14 cellular contexts compared by ENCODE assay signal in the genomic region with DNA sequence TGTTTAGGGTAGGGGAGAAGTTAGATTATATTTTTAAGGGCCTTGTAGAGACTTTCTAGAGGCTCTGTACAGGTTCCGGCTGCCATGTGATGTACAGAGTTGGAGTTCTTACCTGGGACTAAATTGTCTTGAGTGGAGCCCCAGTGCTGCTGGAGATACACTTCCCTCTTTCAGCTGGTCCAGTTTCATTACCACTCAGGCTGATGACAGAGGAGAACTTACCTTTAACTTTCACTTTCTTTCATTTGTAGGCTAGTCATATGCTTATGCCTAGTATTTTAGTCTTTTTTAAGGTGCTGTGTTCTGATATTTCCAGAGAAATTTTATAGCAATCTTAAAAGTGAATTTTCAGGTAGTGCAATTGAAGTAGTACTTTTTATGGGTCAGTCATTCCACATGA.
DNase-seq lines count a peak whose midpoint lies in the region; ATAC-seq lines count a peak whose summit lies in the region.
"Had no signal": no experiment of that assay in that cellular context is flagged by ENCODE, and none has a peak within 500 bp of the region (broad histone marks: within the 10 kb centered on the region; RNA-seq: fewer than 3 reads in every experiment).

No MANE protein-coding gene starts in this region.

- no peaks in the 10 kb centered on the region for H3K9me3 Mint-ChIP-seq in activated T-helper 17 cell treated with anti-CD3 and anti-CD28 coated beads, Interleukin-2, amount 50 U/mL, for 72 hours
- H3K9me3 Mint-ChIP-seq in immature natural killer cell: no peaks in the 10 kb centered on the region
- H3K9me3 Mint-ChIP-seq: activated T-helper 1 cell treated with anti-CD3 and anti-CD28 coated beads, Interleukin-12 subunit alpha, Interleukin-12 subunit beta, Interleukin-2, Interleukin-4 antibody, amounts not matched to agents 30 ng/mL and 10 ng/mL and 1 ng/mL, durations not matched to agents 14 hours and 24 hours and 36 hours; T-helper 1 cell treated with Interleukin-12 subunit alpha and Interleukin-12 subunit beta and Interleukin-4 antibody, amounts not matched to agents 30 μg/mL and 1 μg/mL, for 36 hours had no signal

- H3K27me3 Mint-ChIP-seq in activated T-helper 17 cell treated with anti-CD3 and anti-CD28 coated beads, Interleukin-2, amount 50 U/mL, for 72 hours: no peaks in the 10 kb centered on the region
- no peaks in the 10 kb centered on the region for H3K27me3 Mint-ChIP-seq in immature natural killer cell (ENCODE audit: low read depth in 3 of 3)

- peaks cover 14% of the 10 kb centered on the region for H3K36me3 Mint-ChIP-seq in activated T-helper 17 cell treated with anti-CD3 and anti-CD28 coated beads, Interleukin-2, amount 50 U/mL, for 72 hours (ENCODE audit: low read depth)
- peaks cover 0 to 4% (median 0%) of the 10 kb centered on the region in 3 donors for H3K36me3 Mint-ChIP-seq in immature natural killer cell

- peaks cover 13% of the 10 kb centered on the region for H3K4me1 Mint-ChIP-seq in activated T-helper 17 cell treated with anti-CD3 and anti-CD28 coated beads, Interleukin-2, amount 50 U/mL, for 72 hours
- H3K4me1 Mint-ChIP-seq in immature natural killer cell: peaks cover 12 to 16% of the 10 kb centered on the region in 2 donors

- no peak overlapping the region for H3K4me3 Mint-ChIP-seq in activated T-helper 17 cell treated with anti-CD3 and anti-CD28 coated beads, Interleukin-2, amount 50 U/mL, for 72 hours
- no peak overlapping the region for H3K4me3 Mint-ChIP-seq in immature natural killer cell
- H3K4me3 Mint-ChIP-seq: activated T-helper 1 cell treated with anti-CD3 and anti-CD28 coated beads, Interleukin-12 subunit alpha, Interleukin-12 subunit beta, Interleukin-2, Interleukin-4 antibody, amounts not matched to agents 30 ng/mL and 10 ng/mL and 1 ng/mL, durations not matched to agents 14 hours and 24 hours and 36 hours; T-helper 1 cell treated with Interleukin-12 subunit alpha and Interleukin-12 subunit beta and Interleukin-4 antibody, amounts not matched to agents 30 μg/mL and 1 μg/mL, for 36 hours had no signal

- DNase-seq in DMS 273 treated with DMSO at 0.1 percent for 48 hours (lab: John Stamatoyannopoulos, UW) (no peak), cerebellum (ENCODE audit: low spot score) (no peak), immature natural killer cell (no peak)
- DNase-seq: Caco-2, dorsolateral prefrontal cortex, NCI-H446, occipital lobe had no signal

- ATAC-seq in GM18502 (IDR thresholded peaks at IDR 0.05; ENCODE audit: poor library complexity, unreplicated experiment) (peak; percentile 76), GM21447 (IDR thresholded peaks at IDR 0.05; ENCODE audit: unreplicated experiment) (peak; percentile 76), HG03442 (IDR thresholded peaks at IDR 0.05; ENCODE audit: unreplicated experiment) (peak; percentile 69), GM19397 (IDR thresholded peaks at IDR 0.05; ENCODE audit: unreplicated experiment) (no peak)
- peak; percentile 78 for ATAC-seq in activated T-helper 17 cell treated with anti-CD3 and anti-CD28 coated beads, Interleukin-2, amount 50 U/mL, for 72 hours (replicated peaks)

- H3K27ac Mint-ChIP-seq in activated T-helper 17 cell treated with anti-CD3 and anti-CD28 coated beads, Interleukin-2, amount 50 U/mL, for 72 hours: no peak overlapping the region
- H3K27ac Mint-ChIP-seq in immature natural killer cell: peak overlapping the region in 1 of 6 donors; percentile 36
- H3K27ac Mint-ChIP-seq: activated T-helper 1 cell treated with anti-CD3 and anti-CD28 coated beads, Interleukin-12 subunit alpha, Interleukin-12 subunit beta, Interleukin-2, Interleukin-4 antibody, amounts not matched to agents 30 ng/mL and 10 ng/mL and 1 ng/mL, durations not matched to agents 14 hours and 24 hours and 36 hours; T-helper 1 cell treated with Interleukin-12 subunit alpha and Interleukin-12 subunit beta and Interleukin-4 antibody, amounts not matched to agents 30 μg/mL and 1 μg/mL, for 36 hours had no signal
